In the genomic region with DNA sequence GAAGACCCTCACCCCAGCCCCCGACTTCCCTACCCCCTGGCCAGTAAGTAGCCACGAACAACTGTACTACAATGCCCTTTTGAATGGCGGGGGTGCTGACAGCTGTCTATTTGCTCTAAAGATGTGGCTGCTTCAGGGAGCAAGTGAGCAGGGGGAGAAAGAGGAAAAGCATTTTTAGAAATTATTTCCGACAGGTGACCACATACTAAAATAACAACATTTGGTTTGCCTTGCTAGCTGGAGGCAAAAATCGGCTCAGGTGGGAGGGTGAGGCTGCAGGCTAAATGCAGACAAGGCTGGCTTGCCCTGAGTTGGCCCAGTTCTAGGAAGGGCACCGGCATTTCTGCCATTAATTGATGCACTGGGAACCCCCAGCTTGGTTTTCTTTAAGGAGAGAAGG, we compare ENCODE assay signal across 16 cellular contexts.
"Had no signal": no experiment of that assay in that cellular context is flagged by ENCODE, and none has a peak within 500 bp of the region (broad histone marks: within the 10 kb centered on the region; RNA-seq: fewer than 3 reads in every experiment).

No MANE protein-coding gene starts in this region.

- H3K4me3 Mint-ChIP-seq: activated CD8-positive, alpha-beta T cell treated with anti-CD3 and anti-CD28 coated beads for 36 hours; activated T-cell treated with anti-CD3 and anti-CD28 coated beads, Interleukin-2, amount 50 U/mL, for 4 hours; nephron; stimulated activated naive CD8-positive, alpha-beta T cell treated with anti-CD3 and anti-CD28 coated beads, Interleukin-15, amount 100 ng/mL, for 72 hours; WTC11 had no signal

- H3K27me3 Mint-ChIP-seq: activated CD8-positive, alpha-beta T cell treated with anti-CD3 and anti-CD28 coated beads for 36 hours; progenitor cell of endocrine pancreas; stimulated activated naive CD8-positive, alpha-beta T cell treated with anti-CD3 and anti-CD28 coated beads, Interleukin-15, amount 100 ng/mL, for 72 hours had no signal

- ATAC-seq: activated CD8-positive, alpha-beta T cell treated with anti-CD3 and anti-CD28 coated beads for 36 hours; activated T-cell treated with anti-CD3 and anti-CD28 coated beads, Interleukin-2, amount 50 U/mL, for 4 hours; right cardiac atrium; stimulated activated naive CD8-positive, alpha-beta T cell treated with anti-CD3 and anti-CD28 coated beads, Interleukin-15, amount 100 ng/mL, for 72 hours; WTC11 had no signal

- H3K36me3 Mint-ChIP-seq: WTC11 had no signal

- DNase-seq: activated CD4-positive, alpha-beta T cell treated with anti-CD3 and anti-CD28 coated beads for 48 hours; activated CD8-positive, alpha-beta T cell treated with anti-CD3 and anti-CD28 coated beads for 36 hours; activated gamma-delta T cell treated with Interleukin-2 at 50 U/mL for 16 hours; activated T-cell treated with anti-CD3 and anti-CD28 coated beads, Interleukin-2, amount 50 U/mL, for 4 hours; cerebellar nuclear complex; effector CD8-positive, alpha-beta T cell; esophagus squamous epithelium; kidney glomerular epithelial cell; nucleus accumbens; right cardiac atrium; stimulated activated CD4-positive, alpha-beta T cell treated with anti-CD3 and anti-CD28 coated beads, Interleukin-15, amount 100 ng/mL, for 24 hours; stimulated activated naive CD8-positive, alpha-beta T cell treated with anti-CD3 and anti-CD28 coated beads, Interleukin-15, amount 100 ng/mL, for 72 hours; upper lobe of left lung had no signal

- H3K9me3 Mint-ChIP-seq: activated CD8-positive, alpha-beta T cell treated with anti-CD3 and anti-CD28 coated beads for 36 hours; activated T-cell treated with anti-CD3 and anti-CD28 coated beads, Interleukin-2, amount 50 U/mL, for 4 hours; nephron; stimulated activated naive CD8-positive, alpha-beta T cell treated with anti-CD3 and anti-CD28 coated beads, Interleukin-15, amount 100 ng/mL, for 72 hours; WTC11 had no signal

- H3K27ac Mint-ChIP-seq: activated CD8-positive, alpha-beta T cell treated with anti-CD3 and anti-CD28 coated beads for 36 hours; nephron; progenitor cell of endocrine pancreas; stimulated activated naive CD8-positive, alpha-beta T cell treated with anti-CD3 and anti-CD28 coated beads, Interleukin-15, amount 100 ng/mL, for 72 hours; WTC11 had no signal
